ENCODE assay signal across 10 cellular contexts in the genomic region with DNA sequence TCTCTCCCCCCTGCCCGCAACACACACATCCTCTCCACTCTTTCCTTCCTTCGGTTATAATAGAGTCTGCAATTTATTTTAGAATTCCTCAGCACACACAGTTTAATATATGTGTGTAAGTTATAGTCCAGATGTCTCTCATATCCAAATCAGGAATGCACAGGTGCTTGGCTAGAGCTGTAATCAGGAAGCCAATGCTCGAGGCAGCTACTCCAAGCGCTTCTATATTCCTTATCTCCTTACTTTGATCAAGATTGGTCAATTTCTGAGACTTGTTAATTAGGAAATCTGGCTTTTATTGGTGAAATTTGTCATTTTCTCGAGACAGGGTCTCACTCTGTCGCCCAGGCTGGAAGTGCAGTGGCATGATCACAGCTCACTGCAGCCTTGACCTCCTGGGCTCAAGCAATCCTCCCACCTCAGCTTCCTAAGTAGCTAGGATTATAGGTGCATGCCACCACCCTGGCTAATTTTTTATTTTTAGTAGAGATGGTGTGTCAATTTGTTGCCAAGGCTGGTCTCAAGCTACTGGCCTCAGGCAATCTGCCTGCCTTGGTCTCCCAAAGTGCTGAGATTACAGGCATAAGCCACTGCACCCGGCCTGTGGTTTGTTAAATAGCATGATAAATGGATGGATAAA. TPM values are rescaled to one million over a fixed set of nuclear protein-coding genes. Genes with fewer than 3 reads are reported as not detected.
DNase-seq lines count a peak whose midpoint lies in the region; ATAC-seq, FAIRE-seq and TF ChIP-seq lines count a peak whose summit lies in the region.
"Had no signal": no experiment of that assay in that cellular context is flagged by ENCODE, and none has a peak within 500 bp of the region (broad histone marks: within the 10 kb centered on the region; RNA-seq: fewer than 3 reads in every experiment).

No MANE protein-coding gene starts in this region.

- peak; percentile 35 for DNase-seq in NCI-H82 (lab: John Stamatoyannopoulos, UW)
- no peak for DNase-seq in NCI-H82 treated with DMSO at 0.1 percent for 48 hours (lab: John Stamatoyannopoulos, UW; ENCODE audit: unreplicated experiment)
- no peak for DNase-seq in Panc1 (ENCODE audit: low read depth, low spot score)
- DNase-seq in heart right ventricle, result no peak
- peak; percentile 16 for DNase-seq in small intestine
- DNase-seq in foreskin melanocyte, result no peak
- no peak for DNase-seq in erythroblast (lab: John Stamatoyannopoulos, UW)
- DNase-seq: activated effector memory CD4-positive, alpha-beta T cell treated with anti-CD3 and anti-CD28 coated beads, Interleukin-2, amount 50 U/mL, for 16 hours; stimulated activated CD4-positive, alpha-beta T cell treated with anti-CD3 and anti-CD28 coated beads, Interleukin-12 subunit alpha, Interleukin-12 subunit beta, amount 100 ng/mL, for 4 hours had no signal

- H3K4me3 ChIP-seq in Panc1 (ENCODE audit: low read depth in 2 of 2, low read length in 2 of 2) (no peak overlapping the region), heart right ventricle (peak overlapping the region in 7 of 10 donors; percentile 21 to 42 (median 38)), small intestine (ENCODE audit: low read depth in 1 of 2, low read length in 2 of 2) (no peak overlapping the region)

- ATAC-seq in Panc1, result peak; percentile 42; the same call in 1 of the 2 replicates
- peak in 4 of 8 donors; percentile 11 to 50 (median 42) for ATAC-seq in heart right ventricle
- ATAC-seq in GM21367 (IDR thresholded peaks at IDR 0.05; ENCODE audit: unreplicated experiment), result no peak

- TF ChIP-seq CTCF in Panc1 (IDR thresholded peaks at IDR 0.05), result no peak
- no peak for TF ChIP-seq CTCF in heart right ventricle (IDR thresholded peaks at IDR 0.05)

- H3K36me3 ChIP-seq in Panc1 (ENCODE audit: control insufficient read depth, insufficient read depth, low read length) (no peaks in the 10 kb centered on the region), heart right ventricle (no peaks in the 10 kb centered on the region), small intestine (ENCODE audit: control insufficient read depth in 2 of 2, insufficient read depth in 2 of 2, low read length in 2 of 2) (no peaks in the 10 kb centered on the region)

- H3K4me1 ChIP-seq in Panc1 (ENCODE audit: control insufficient read depth, insufficient read depth, low read length) (peaks cover 3% of the 10 kb centered on the region; the same call in 1 of the 2 replicates), heart right ventricle (peaks cover 0 to 10% (median 5%) of the 10 kb centered on the region in 9 donors), small intestine (ENCODE audit: control insufficient read depth in 2 of 2, insufficient read depth in 1 of 2, low read depth in 1 of 2, low read length in 1 of 2) (no peaks in the 10 kb centered on the region)

- H3K27me3 ChIP-seq in Panc1 (ENCODE audit: control insufficient read depth, insufficient read depth, low read length) (no peaks in the 10 kb centered on the region), heart right ventricle (no peaks in the 10 kb centered on the region), small intestine (ENCODE audit: control insufficient read depth in 2 of 2, insufficient read depth in 2 of 2, low read length in 2 of 2) (no peaks in the 10 kb centered on the region)

- in situ Hi-C loops in Panc1 (cut with HindIII; ENCODE audit: low pct_unique_long_range_greater_than_20kb, low sequenced_read_pairs), result no loop called here

- intact Hi-C loops in Panc1 (cut with micrococcal nuclease; ENCODE audit: unreplicated experiment) (loop anchor here (1.0 kb wide), 2 partner anchors 101 to 135 kb away; no protein-coding TSS in a partner anchor), heart right ventricle (cut with DNase I) (loop anchor here (1.0 to 10.0 kb wide), 12 partner anchors 101 to 205 kb away; a partner anchor contains a TSS)

- no peak for FAIRE-seq in small intestine (lab: Jason Lieb, UNC)

- 50 to 60% methylated on average over 7 of the region's 7 CpGs for WGBS in heart right ventricle, 2 donors
- WGBS in small intestine, 3 donors, result 43 to 64% (median 57%) methylated on average over 7 of the region's 7 CpGs

- no peak for TF ChIP-seq POLR2A in erythroblast (IDR thresholded peaks at IDR 0.05; ENCODE audit: low read length)

- H3K27ac ChIP-seq in Panc1 (ENCODE audit: low read length) (no peak overlapping the region), heart right ventricle (peak overlapping the region in 1 of 10 donors; percentile 3), small intestine (ENCODE audit: low read depth in 1 of 2, low read length in 1 of 2) (peak overlapping the region in 1 of 2 donors; percentile 53)

- H3K9me3 ChIP-seq in Panc1 (ENCODE audit: control insufficient read depth, insufficient read depth, low read depth, low read length) (no peaks in the 10 kb centered on the region), heart right ventricle (peaks cover 0 to 7% (median 0%) of the 10 kb centered on the region in 11 donors), small intestine (ENCODE audit: control insufficient read depth, low read depth) (no peaks in the 10 kb centered on the region)

- CTCF ChIA-PET in Panc1 (lab: Charles Lee), result interaction anchor here (0.5 to 1.3 kb wide), 4 partner anchors 134 to 203 kb away, joined by 3 to 5 read pairs (median 4); no protein-coding TSS in a partner anchor

- no TSS peak for BruUV-seq in Panc1 (replicated peaks; lab: Mats Ljungman, UMichigan)

- POLR2A ChIA-PET in Panc1 (lab: Charles Lee), result no interaction called here

RNA-seq across cellular contexts. Expression of a gene that starts 27.7 kb away (rescaled TPM):
- total RNA-seq in Panc1 (2021; ENCODE audit: unreplicated experiment) (446 TPM), heart right ventricle (100 to 1,000 TPM; 468 to 646 (median 544) TPM)
- 459 TPM for polyA plus RNA-seq in Panc1 (2012; ENCODE audit: insufficient read length)
- polyA plus RNA-seq in heart right ventricle (1,000 to 10,000 TPM; 1,383 to 1,695 TPM), small intestine (1,000 to 10,000 TPM; 1,004 to 2,140 (median 1,631) TPM)

Comparison
In these comparisons a context has a peak if more than half of its experiments do, and no peak if none do; other contexts are left out.
1. DNase-seq: peak in NCI-H82 (single experiment) and small intestine (single experiment); none in NCI-H82 treated with DMSO at 0.1 percent for 48 hours (single experiment), Panc1 (single experiment), heart right ventricle (0 of 2), foreskin melanocyte (single experiment) and erythroblast (0 of 2).
2. H3K4me3 ChIP-seq: peak in heart right ventricle (7 of 10); none in Panc1 (0 of 2) and small intestine (0 of 2).